Comparison of ENCODE assay signal across 22 cellular contexts in the genomic region with DNA sequence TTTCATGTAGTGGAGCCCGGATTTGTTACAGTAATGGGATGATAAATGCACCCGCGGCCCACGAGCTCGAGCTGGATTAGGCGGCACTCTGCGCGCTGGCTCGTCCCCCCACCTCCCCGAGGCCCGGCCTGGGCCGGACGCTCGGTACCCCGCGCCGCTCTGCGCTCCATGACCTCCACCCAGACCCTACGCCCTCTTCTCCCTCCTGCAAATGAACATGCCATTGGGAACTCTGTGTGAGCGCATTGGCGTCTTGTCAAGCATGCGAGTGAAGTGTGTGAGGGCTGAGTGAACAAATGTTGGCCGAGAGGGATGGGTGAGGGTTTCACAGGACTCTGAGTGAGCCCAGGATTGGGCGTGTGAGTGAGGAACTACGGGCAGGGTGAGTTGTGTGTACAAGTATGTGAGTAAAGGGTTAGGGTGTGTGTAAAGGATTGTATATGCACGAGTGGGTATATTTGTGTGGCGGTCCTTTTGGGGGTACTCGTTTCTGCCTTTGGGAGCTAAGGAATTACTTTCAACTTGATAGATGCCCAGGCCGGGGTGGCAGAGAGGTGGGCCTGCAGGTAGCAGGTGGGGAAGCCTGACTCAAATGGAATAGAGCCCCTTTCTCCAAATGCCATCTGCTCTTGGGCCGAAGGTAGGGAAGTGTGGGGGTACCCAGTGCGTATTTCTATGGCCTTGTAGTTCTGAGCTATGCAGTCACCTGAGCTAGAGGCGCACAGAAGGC. TPM values are rescaled to one million over a fixed set of nuclear protein-coding genes. Genes with fewer than 3 reads are reported as not detected.
DNase-seq lines count a peak whose midpoint lies in the region; ATAC-seq and TF ChIP-seq lines count a peak whose summit lies in the region.
"Had no signal": no experiment of that assay in that cellular context is flagged by ENCODE, and none has a peak within 500 bp of the region (broad histone marks: within the 10 kb centered on the region; RNA-seq: fewer than 3 reads in every experiment).

No MANE protein-coding gene starts in this region.

- no peak for ATAC-seq in GM19467 (IDR thresholded peaks at IDR 0.05; ENCODE audit: unreplicated experiment)
- ATAC-seq: heart left ventricle, sciatic nerve had no signal

- peaks cover 85% of the 10 kb centered on the region for H3K27me3 Mint-ChIP-seq in T-helper 1 cell treated with Interleukin-12 subunit alpha and Interleukin-12 subunit beta and Interleukin-4 antibody, amounts not matched to agents 30 μg/mL and 1 μg/mL, for 36 hours (ENCODE audit: low read depth)

- no peaks in the 10 kb centered on the region for H3K9me3 Mint-ChIP-seq in T-helper 1 cell treated with Interleukin-12 subunit alpha and Interleukin-12 subunit beta and Interleukin-4 antibody, amounts not matched to agents 30 μg/mL and 1 μg/mL, for 36 hours
- H3K9me3 Mint-ChIP-seq: activated B cell treated with CpG ODN at 0.5 μM for 24 hours had no signal

- no peak overlapping the region for H3K27ac ChIP-seq in osteoblast (ENCODE audit: low read depth, low read length)
- no peak overlapping the region for H3K27ac ChIP-seq in effector memory CD4-positive, alpha-beta T cell (ENCODE audit: insufficient read depth, low read length, poor library complexity, severe bottlenecking)
- H3K27ac ChIP-seq: heart left ventricle, ovary had no signal

- peaks cover 8% of the 10 kb centered on the region for H3K4me1 Mint-ChIP-seq in T-helper 1 cell treated with Interleukin-12 subunit alpha and Interleukin-12 subunit beta and Interleukin-4 antibody, amounts not matched to agents 30 μg/mL and 1 μg/mL, for 36 hours (ENCODE audit: low read depth)

- no peaks in the 10 kb centered on the region for H3K79me2 ChIP-seq in osteoblast (ENCODE audit: insufficient read depth, low read length)

- DNase-seq in T-helper 1 cell, result no peak
- peak; percentile 12 for DNase-seq in ELF-1 (ENCODE audit: low read depth, low spot score)
- peak; percentile 60 for DNase-seq in ecto neural progenitor cell (ENCODE audit: low spot score)
- peak; percentile 85 for DNase-seq in osteoblast (ENCODE audit: insufficient read length, low spot score, missing footprints)
- DNase-seq in effector memory CD4-positive, alpha-beta T cell, result no peak
- no peak for DNase-seq in NCI-H774 (lab: John Stamatoyannopoulos, UW)
- DNase-seq: 8988T; activated B cell treated with CpG ODN at 0.5 μM for 24 hours; H9; heart left ventricle; NCI-H146; NCI-H748 treated with DMSO at 0.1 percent for 48 hours; ovary; SHP77 treated with DMSO at 0.1 percent for 48 hours; stimulated activated naive CD4-positive, alpha-beta T cell treated with Interleukin-2 at 50 U/mL for 16 hours; trophoblast cell had no signal

- H4K20me1 ChIP-seq in osteoblast (ENCODE audit: insufficient read depth, low read length), result no peaks in the 10 kb centered on the region

- H3K27me3 ChIP-seq in osteoblast (ENCODE audit: insufficient read depth, low read length), result peaks cover 90% of the 10 kb centered on the region
- peaks cover 69% of the 10 kb centered on the region for H3K27me3 ChIP-seq in effector memory CD4-positive, alpha-beta T cell (replicated peaks; ENCODE audit: control insufficient read depth, insufficient read depth, low read length, poor library complexity, severe bottlenecking)
- H3K27me3 ChIP-seq: ovary had no signal

- peaks cover 5% of the 10 kb centered on the region for H3K36me3 Mint-ChIP-seq in T-helper 1 cell treated with Interleukin-12 subunit alpha and Interleukin-12 subunit beta and Interleukin-4 antibody, amounts not matched to agents 30 μg/mL and 1 μg/mL, for 36 hours (ENCODE audit: low read depth)

- no peak overlapping the region for H3K4me3 ChIP-seq in osteoblast (ENCODE audit: insufficient read depth, low read length)
- H3K4me3 ChIP-seq in effector memory CD4-positive, alpha-beta T cell (ENCODE audit: insufficient read depth, low read depth, low read length, poor library complexity, severe bottlenecking), result no peak overlapping the region
- H3K4me3 ChIP-seq: heart left ventricle, ovary had no signal

- H3K4me1 ChIP-seq in osteoblast (ENCODE audit: insufficient read depth, low read length), result peaks cover 3% of the 10 kb centered on the region
- peaks cover 11% of the 10 kb centered on the region for H3K4me1 ChIP-seq in effector memory CD4-positive, alpha-beta T cell (ENCODE audit: control insufficient read depth, insufficient read depth, low read length, poor library complexity, severe bottlenecking)
- H3K4me1 ChIP-seq: Caco-2 had no signal

- no peaks in the 10 kb centered on the region for H3K9me3 ChIP-seq in osteoblast (ENCODE audit: low read depth, low read length)
- no peaks in the 10 kb centered on the region for H3K9me3 ChIP-seq in effector memory CD4-positive, alpha-beta T cell (ENCODE audit: control insufficient read depth, low read length)
- H3K9me3 ChIP-seq: Caco-2, heart left ventricle, ovary had no signal

- peak overlapping the region; percentile 38 for H3K27ac Mint-ChIP-seq in T-helper 1 cell treated with Interleukin-12 subunit alpha and Interleukin-12 subunit beta and Interleukin-4 antibody, amounts not matched to agents 30 μg/mL and 1 μg/mL, for 36 hours
- H3K27ac Mint-ChIP-seq: activated B cell treated with CpG ODN at 0.5 μM for 24 hours, H9 had no signal

- H3K4me3 Mint-ChIP-seq in T-helper 1 cell treated with Interleukin-12 subunit alpha and Interleukin-12 subunit beta and Interleukin-4 antibody, amounts not matched to agents 30 μg/mL and 1 μg/mL, for 36 hours, result peak overlapping the region; percentile 44
- H3K4me3 Mint-ChIP-seq: activated B cell treated with CpG ODN at 0.5 μM for 24 hours had no signal

- H2AFZ ChIP-seq in osteoblast (ENCODE audit: low read length), result no peak overlapping the region

- no peak overlapping the region for H3K4me2 ChIP-seq in osteoblast (ENCODE audit: insufficient read depth, low read length)

- no peak for TF ChIP-seq CTCF in osteoblast (IDR thresholded peaks at IDR 0.05; ENCODE audit: extremely low read depth, low read depth, low read length)

- H3K36me3 ChIP-seq in osteoblast (ENCODE audit: insufficient read depth, low read length), result no peaks in the 10 kb centered on the region
- H3K36me3 ChIP-seq in effector memory CD4-positive, alpha-beta T cell (ENCODE audit: control insufficient read depth, insufficient read depth, low read length), result no peaks in the 10 kb centered on the region
- H3K36me3 ChIP-seq: heart left ventricle, ovary had no signal

RNA-seq across cellular contexts. Expression of a gene that starts 2.9 kb away (rescaled TPM):
- 0.29 and 0.72 TPM in 2 replicates for total RNA-seq in osteoblast
- total RNA-seq: activated B cell treated with CpG ODN at 0.5 μM for 24 hours; H9; liver; ovary; sciatic nerve; T-helper 1 cell treated with Interleukin-12 subunit alpha and Interleukin-12 subunit beta and Interleukin-4 antibody, amounts not matched to agents 30 ng/mL and 1 ng/mL, for 36 hours had no signal

Comparison
In these comparisons a context has a peak if more than half of its experiments do, and no peak if none do; other contexts are left out.
1. DNase-seq: peak in ELF-1 (single experiment), ecto neural progenitor cell (single experiment) and osteoblast (single experiment); none in T-helper 1 cell (0 of 5), effector memory CD4-positive, alpha-beta T cell (0 of 3) and NCI-H774 (single experiment).